Comparison of ENCODE assay signal across 25 cellular contexts in the genomic region with DNA sequence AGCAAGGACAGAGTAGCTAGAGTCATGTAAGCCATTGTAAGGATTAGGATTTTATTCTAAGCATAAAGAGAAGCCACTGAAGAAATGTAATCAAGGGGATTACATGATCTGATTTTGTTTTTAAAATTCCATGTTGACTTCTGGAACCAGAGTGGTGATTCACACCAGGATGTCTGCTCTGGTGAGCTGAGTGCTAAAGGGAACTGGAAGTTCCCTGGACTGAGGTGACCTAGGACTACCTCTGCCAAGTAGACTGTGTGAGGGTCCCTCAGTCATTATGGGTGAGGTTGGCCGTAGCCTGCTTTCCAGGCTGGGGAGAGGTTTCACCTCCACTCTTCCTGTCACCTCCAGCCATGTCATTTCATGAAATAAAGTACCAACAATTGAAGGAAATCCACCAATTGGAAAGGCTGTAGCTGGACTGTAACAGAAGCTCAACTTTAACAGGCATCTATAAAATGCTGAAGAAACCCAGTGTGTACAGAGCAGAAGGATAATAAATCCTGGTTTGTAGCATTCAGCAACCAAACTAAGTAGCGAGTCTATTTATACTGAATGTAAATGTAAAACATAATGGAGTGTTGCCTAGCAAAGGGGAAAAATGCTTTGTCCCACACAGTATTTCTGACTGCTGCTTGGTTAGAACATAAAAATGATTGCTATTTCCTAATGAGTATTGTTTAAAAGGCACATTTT.
"Had no signal": no experiment of that assay in that cellular context is flagged by ENCODE, and none has a peak within 500 bp of the region (broad histone marks: within the 10 kb centered on the region; RNA-seq: fewer than 3 reads in every experiment).

No MANE protein-coding gene starts in this region.

- H3K4me2 ChIP-seq: hepatocyte had no signal

- H3K36me3 ChIP-seq: adrenal gland, ascending aorta, brain microvascular endothelial cell, pancreas, spleen, thoracic aorta, upper lobe of right lung had no signal

- DNase-seq: activated CD4-positive, alpha-beta T cell treated with anti-CD3 and anti-CD28 coated beads for 4 hours; activated CD4-positive, alpha-beta T cell treated with anti-CD3 and anti-CD28 coated beads, Interleukin-2, amount 50 U/mL, for 48 hours; activated CD4-positive, CD25-positive, alpha-beta regulatory T cell; activated CD8-positive, alpha-beta memory T cell treated with anti-CD3 and anti-CD28 coated beads, Interleukin-2, amount 50 U/mL, for 48 hours; activated naive CD4-positive, alpha-beta T cell; activated T-cell treated with anti-CD3 and anti-CD28 coated beads, Interleukin-2, amount 50 U/mL, for 4 hours; adrenal gland; brain microvascular endothelial cell; caudate nucleus; effector CD4-positive, alpha-beta T cell; foreskin keratinocyte; glutamatergic neuron; immature natural killer cell; kidney glomerular epithelial cell; nephron progenitor cell; pancreas; retina; spleen; stimulated activated CD4-positive, alpha-beta T cell treated with anti-CD3 and anti-CD28 coated beads, Interleukin-4, amount 100 ng/mL, for 1 hour; stimulated activated naive CD4-positive, alpha-beta T cell; T-helper 1 cell; upper lobe of right lung had no signal

- ATAC-seq: activated T-cell treated with anti-CD3 and anti-CD28 coated beads, Interleukin-2, amount 50 U/mL, for 4 hours; foreskin keratinocyte; pancreas; upper lobe of right lung had no signal

- H3K27me3 ChIP-seq: adrenal gland, ascending aorta, brain microvascular endothelial cell, foreskin keratinocyte, hepatocyte, pancreas, spleen, upper lobe of right lung had no signal

- H3K4me1 ChIP-seq: adrenal gland, ascending aorta, foreskin keratinocyte, pancreas, spleen, upper lobe of right lung had no signal

- H2AFZ ChIP-seq: hepatocyte had no signal

- H3K27ac ChIP-seq: adrenal gland, ascending aorta, brain microvascular endothelial cell, foreskin keratinocyte, hepatocyte, pancreas, spleen, thoracic aorta, upper lobe of right lung had no signal

- H3K79me2 ChIP-seq: hepatocyte had no signal

- H3K9me3 ChIP-seq: adrenal gland, ascending aorta, pancreas, thoracic aorta, upper lobe of right lung had no signal

- H3K4me3 ChIP-seq: adrenal gland, ascending aorta, hepatocyte, pancreas, spleen, thoracic aorta, upper lobe of right lung had no signal
